17 cellular contexts compared by ENCODE assay signal in genomic region chr7:3879337-3880054, GRCh38.
DNase-seq lines count a peak whose midpoint lies in the region; ATAC-seq lines count a peak whose summit lies in the region.
"Had no signal": no experiment of that assay in that cellular context is flagged by ENCODE, and none has a peak within 500 bp of the region (broad histone marks: within the 10 kb centered on the region; RNA-seq: fewer than 3 reads in every experiment).

No MANE protein-coding gene starts in this region.

- intact Hi-C loops in left ventricle myocardium superior (cut with micrococcal nuclease): no loop called here

- ATAC-seq in left ventricle myocardium superior (peak; percentile 38), HG02938 (IDR thresholded peaks at IDR 0.05; ENCODE audit: unreplicated experiment) (no peak), HG02970 (IDR thresholded peaks at IDR 0.05; ENCODE audit: low FRiP score, unreplicated experiment) (no peak), GM18861 (IDR thresholded peaks at IDR 0.05; ENCODE audit: unreplicated experiment) (no peak)
- ATAC-seq: stimulated activated effector memory CD8-positive, alpha-beta T cell treated with anti-CD3 and anti-CD28 coated beads, Interleukin-12 subunit alpha, Interleukin-12 subunit beta, amount 100 ng/mL, for 72 hours; T-helper 17 cell had no signal

- DNase-seq in DMS153 (lab: John Stamatoyannopoulos, UW) (peak; percentile 55), NCI-H146 (lab: John Stamatoyannopoulos, UW) (peak; percentile 35), NCI-H345 treated with DMSO at 0.1 percent for 48 hours (lab: John Stamatoyannopoulos, UW; ENCODE audit: unreplicated experiment) (peak; percentile 90), left ventricle myocardium superior (peak; percentile 51), SHP77 treated with DMSO at 0.1 percent for 48 hours (lab: John Stamatoyannopoulos, UW) (no peak)
- DNase-seq: activated CD4-positive, alpha-beta memory T cell treated with anti-CD3 and anti-CD28 coated beads, Interleukin-2, amount 10 ng/mL, durations not matched to agents 7 days and 5 days; activated naive CD4-positive, alpha-beta T cell treated with anti-CD3 and anti-CD28 coated beads, Interleukin-2, amount 10 ng/mL, durations not matched to agents 7 days and 5 days; activated T-cell treated with anti-CD3 and anti-CD28 coated beads, Interleukin-2, amount 50 U/mL, for 1 hour; effector memory CD4-positive, alpha-beta T cell; KG1; stimulated activated CD4-positive, alpha-beta T cell treated with anti-CD3 and anti-CD28 coated beads, Interleukin-15, amount 100 ng/mL, for 24 hours; T-helper 17 cell; testis had no signal
